ENCODE assay signal across 9 cellular contexts in the genomic region with DNA sequence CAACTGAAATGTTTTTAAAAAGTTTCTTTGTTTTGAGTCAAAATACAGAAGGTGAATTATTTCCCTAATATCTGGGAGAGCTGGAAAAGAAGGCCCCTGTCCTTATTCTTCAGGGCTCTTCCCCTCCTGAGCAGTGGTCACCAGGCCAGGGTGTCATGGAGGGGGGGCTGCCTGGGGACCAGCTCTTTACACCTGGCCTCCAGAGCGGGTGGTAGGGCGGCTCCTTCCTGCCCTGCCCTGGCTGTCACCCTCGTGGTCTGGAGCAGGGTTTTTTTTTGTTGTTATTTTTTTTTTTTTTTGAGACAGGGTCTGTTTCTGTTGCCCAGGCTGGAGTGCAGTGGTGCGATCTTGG. TPM values are rescaled to one million over a fixed set of nuclear protein-coding genes. Genes with fewer than 3 reads are reported as not detected.
DNase-seq lines count a peak whose midpoint lies in the region; ATAC-seq and TF ChIP-seq lines count a peak whose summit lies in the region.
"Had no signal": no experiment of that assay in that cellular context is flagged by ENCODE, and none has a peak within 500 bp of the region (broad histone marks: within the 10 kb centered on the region; RNA-seq: fewer than 3 reads in every experiment).

No MANE protein-coding gene starts in this region.

- H3K4me3 ChIP-seq in HL-60 (replicated peaks; ENCODE audit: insufficient read depth, low read length) = peak overlapping the region; percentile 7
- peak overlapping the region; percentile 78 for H3K4me3 ChIP-seq in left ventricle myocardium inferior
- peak overlapping the region; percentile 43 for H3K4me3 ChIP-seq in skeletal muscle satellite cell (ENCODE audit: low read length)

- H3K27ac ChIP-seq in HL-60 (replicated peaks) (peak overlapping the region; percentile 87), left ventricle myocardium inferior (replicated peaks) (peak overlapping the region; percentile 89)

- no peak for ATAC-seq in GM21529 (IDR thresholded peaks at IDR 0.05; ENCODE audit: unreplicated experiment)

- H3K36me3 ChIP-seq in left ventricle myocardium inferior = no peaks in the 10 kb centered on the region
- peaks cover 25% of the 10 kb centered on the region for H3K36me3 ChIP-seq in skeletal muscle satellite cell (ENCODE audit: insufficient read depth, low read length)

- peaks cover 100% of the 10 kb centered on the region for H3K4me1 ChIP-seq in left ventricle myocardium inferior
- H3K4me1 ChIP-seq in skeletal muscle satellite cell (ENCODE audit: control insufficient read depth, insufficient read depth, low read length) = peaks cover 77% of the 10 kb centered on the region

- TF ChIP-seq CTCF in HL-60 (IDR thresholded peaks at IDR 0.05; ENCODE audit: insufficient read depth, low read length) (no peak), left ventricle myocardium inferior (IDR thresholded peaks at IDR 0.05; ENCODE audit: borderline replicate concordance) (no peak), GM20000 (IDR thresholded peaks at IDR 0.05; ENCODE audit: extremely low read depth, missing control alignments) (no peak)

- H3K9me3 ChIP-seq in left ventricle myocardium inferior (replicated peaks) = no peaks in the 10 kb centered on the region
- no peaks in the 10 kb centered on the region for H3K9me3 ChIP-seq in skeletal muscle satellite cell (replicated peaks; ENCODE audit: low read length)

- H3K27me3 ChIP-seq in HL-60 (ENCODE audit: insufficient read depth, poor library complexity, severe bottlenecking) = no peaks in the 10 kb centered on the region
- no peaks in the 10 kb centered on the region for H3K27me3 ChIP-seq in left ventricle myocardium inferior (ENCODE audit: low read depth)
- no peaks in the 10 kb centered on the region for H3K27me3 ChIP-seq in skeletal muscle satellite cell (ENCODE audit: control insufficient read depth, insufficient read depth, low read length)

- peak overlapping the region; percentile 36 for H3K9ac ChIP-seq in skeletal muscle satellite cell (ENCODE audit: low read depth, low read length)

- intact Hi-C loops in left ventricle myocardium inferior (cut with micrococcal nuclease) = loop anchor here (10.0 kb wide), 1 partner anchor 60 kb away; no protein-coding TSS in a partner anchor

- DNase-seq in HL-60 (ENCODE audit: low read depth in 1 of 2, low spot score in 1 of 2) = no peak
- DNase-seq in activated gamma-delta T cell (lab: John Stamatoyannopoulos, UW) = peak; percentile 41
- DNase-seq in left ventricle myocardium inferior = no peak
- DNase-seq in GM20000 (ENCODE audit: low spot score) = no peak
- no peak for DNase-seq in cortex of kidney (lab: John Stamatoyannopoulos, UW)
- DNase-seq in stimulated activated CD4-positive, alpha-beta T cell treated with anti-CD3 and anti-CD28 coated beads, Interleukin-1b, Interleukin-23, amount 100 ng/mL, for 48 hours = no peak
- DNase-seq: NCI-H524 treated with DMSO at 0.1 percent for 48 hours had no signal

- peak overlapping the region; percentile 97 for H3K4me2 ChIP-seq in skeletal muscle satellite cell (ENCODE audit: low read length)

RNA-seq across cellular contexts. Expression of gene SKI, which starts 6.6 kb away (rescaled TPM):
- 37.9 TPM for total RNA-seq in left ventricle myocardium inferior
- 16.7 and 24.0 TPM in 2 replicates for total RNA-seq in skeletal muscle satellite cell (2012; rRNA removed)

RNA-seq across cellular contexts. Expression of gene FAAP20, which starts 40.2 kb away (rescaled TPM):
- 37.0 TPM for total RNA-seq in left ventricle myocardium inferior
- total RNA-seq in skeletal muscle satellite cell (2012; rRNA removed) = 14.2 and 22.3 TPM in 2 replicates

Comparison
In these comparisons a context has a peak if more than half of its experiments do, and no peak if none do; other contexts are left out.
1. H3K4me3 ChIP-seq: peak in every context shown above with its lines; median percentile 78 in left ventricle myocardium inferior; 43 in skeletal muscle satellite cell; 7 in HL-60.